Comparison of ENCODE assay signal across 8 cellular contexts in the genomic region with DNA sequence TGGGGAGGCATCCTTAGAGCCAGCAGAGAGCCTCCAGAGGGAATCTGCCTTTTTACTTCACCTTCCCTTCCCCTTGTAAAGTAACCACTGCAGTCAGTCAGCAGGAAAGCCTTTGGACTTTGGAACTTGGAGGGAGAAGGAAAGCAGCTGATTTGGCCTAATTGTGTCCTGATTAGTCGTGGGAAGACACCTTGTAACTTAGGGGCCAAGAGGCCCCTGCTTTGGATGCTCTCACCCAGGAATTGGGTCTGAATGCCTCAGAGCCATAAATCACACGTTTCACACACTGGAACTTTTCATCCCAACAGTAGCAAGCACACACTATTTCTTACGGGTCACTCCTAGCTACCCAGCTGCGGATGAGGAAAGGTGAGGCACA.
DNase-seq lines count a peak whose midpoint lies in the region; ATAC-seq and TF ChIP-seq lines count a peak whose summit lies in the region.

No MANE protein-coding gene starts in this region.

- H3K27me3 ChIP-seq in liver (ENCODE audit: control insufficient read depth in 4 of 4, insufficient read depth in 4 of 4, low read length in 3 of 4) (no peaks in the 10 kb centered on the region), stomach smooth muscle (ENCODE audit: control insufficient read depth in 1 of 2, insufficient read depth in 2 of 2, low read length in 2 of 2) (no peaks in the 10 kb centered on the region)

- H3K9me3 ChIP-seq in liver (ENCODE audit: control insufficient read depth in 4 of 4, low read length in 3 of 4) (no peaks in the 10 kb centered on the region), stomach smooth muscle (ENCODE audit: control insufficient read depth in 2 of 2, low read length in 2 of 2) (no peaks in the 10 kb centered on the region)

- 60% methylated on average over 4 of the region's 4 CpGs for WGBS in liver

- H3K36me3 ChIP-seq in liver (ENCODE audit: control insufficient read depth in 4 of 4, insufficient read depth in 3 of 4, low read depth in 1 of 4, low read length in 3 of 4) (no peaks in the 10 kb centered on the region), stomach smooth muscle (ENCODE audit: control insufficient read depth in 2 of 2, insufficient read depth in 2 of 2, low read length in 2 of 2) (no peaks in the 10 kb centered on the region)

- peaks cover 19% of the 10 kb centered on the region for H3K4me1 Mint-ChIP-seq in activated naive CD8-positive, alpha-beta T cell treated with anti-CD3 and anti-CD28 coated beads, Interleukin-2, amount 10 ng/mL, durations not matched to agents 7 days and 5 days

- H3K4me1 ChIP-seq in liver (ENCODE audit: control insufficient read depth in 4 of 4, insufficient read depth in 4 of 4, low read length in 3 of 4), result peaks cover 7 to 21% (median 8%) of the 10 kb centered on the region in 4 donors
- peaks cover 13% of the 10 kb centered on the region for H3K4me1 ChIP-seq in stomach smooth muscle (ENCODE audit: control insufficient read depth, insufficient read depth, low read length)

- no peaks in the 10 kb centered on the region for H3K36me3 Mint-ChIP-seq in activated naive CD8-positive, alpha-beta T cell treated with anti-CD3 and anti-CD28 coated beads, Interleukin-2, amount 10 ng/mL, durations not matched to agents 7 days and 5 days

- DNase-seq in NCI-H146 (lab: John Stamatoyannopoulos, UW) (peak; percentile 32), NCI-H146 treated with DMSO at 0.1 percent for 48 hours (lab: John Stamatoyannopoulos, UW; ENCODE audit: unreplicated experiment) (no peak), NCI-H345 treated with DMSO at 0.1 percent for 48 hours (lab: John Stamatoyannopoulos, UW; ENCODE audit: unreplicated experiment) (no peak)
- DNase-seq in activated naive CD8-positive, alpha-beta T cell treated with anti-CD3 and anti-CD28 coated beads, Interleukin-2, amount 10 ng/mL, durations not matched to agents 7 days and 5 days, result no peak

- peak overlapping the region; percentile 84 for H3K4me3 Mint-ChIP-seq in activated naive CD8-positive, alpha-beta T cell treated with anti-CD3 and anti-CD28 coated beads, Interleukin-2, amount 10 ng/mL, durations not matched to agents 7 days and 5 days

- H3K27ac ChIP-seq in liver (ENCODE audit: low read depth in 1 of 2, low read length in 2 of 2) (peak overlapping the region; percentile 74 to 80), stomach smooth muscle (ENCODE audit: low read length) (peak overlapping the region; percentile 58)

- H3K4me3 ChIP-seq in liver (ENCODE audit: low read depth in 1 of 3, low read length in 3 of 3), result peak overlapping the region in 2 of 3 donors; percentile 14 to 26
- H3K4me3 ChIP-seq in stomach smooth muscle (ENCODE audit: low read length in 2 of 2), result peak overlapping the region; percentile 71 to 79

- H3K9me3 Mint-ChIP-seq in activated naive CD8-positive, alpha-beta T cell treated with anti-CD3 and anti-CD28 coated beads, Interleukin-2, amount 10 ng/mL, durations not matched to agents 7 days and 5 days, result no peaks in the 10 kb centered on the region

- H3K9ac ChIP-seq in liver (ENCODE audit: low read depth in 1 of 2, low read length in 2 of 2) (peak overlapping the region in 1 of 2 donors; percentile 64), stomach smooth muscle (ENCODE audit: low read length in 2 of 2) (peak overlapping the region; percentile 60 to 82)

- POLR2A ChIA-PET in activated naive CD8-positive, alpha-beta T cell treated with anti-CD3 and anti-CD28 coated beads, Interleukin-2, amount 10 ng/mL, durations not matched to agents 7 days and 5 days (lab: Charles Lee), result interaction anchor here (1.7 kb wide), 1 partner anchor 80 kb away, joined by 5 read pairs; a partner anchor contains a TSS

- no peak for ATAC-seq in activated naive CD8-positive, alpha-beta T cell treated with anti-CD3 and anti-CD28 coated beads, Interleukin-2, amount 10 ng/mL, durations not matched to agents 7 days and 5 days (ENCODE audit: low read depth)
- ATAC-seq in GM21423 (IDR thresholded peaks at IDR 0.05; ENCODE audit: unreplicated experiment) (no peak), HG02798 (IDR thresholded peaks at IDR 0.05; ENCODE audit: poor library complexity, unreplicated experiment) (no peak)

- H3K27ac Mint-ChIP-seq in activated naive CD8-positive, alpha-beta T cell treated with anti-CD3 and anti-CD28 coated beads, Interleukin-2, amount 10 ng/mL, durations not matched to agents 7 days and 5 days, result peak overlapping the region; percentile 88

- no peak for TF ChIP-seq CTCF in liver (IDR thresholded peaks at IDR 0.05; ENCODE audit: low read depth, low read length, missing input control)

- TF ChIP-seq RAD21 in liver (IDR thresholded peaks at IDR 0.05), result no peak

- no peaks in the 10 kb centered on the region for H3K27me3 Mint-ChIP-seq in activated naive CD8-positive, alpha-beta T cell treated with anti-CD3 and anti-CD28 coated beads, Interleukin-2, amount 10 ng/mL, durations not matched to agents 7 days and 5 days

TF ChIP-seq in liver, 16 proteins besides CTCF, POLR2A, EP300 and RAD21:
- TF ChIP-seq YY1 (IDR thresholded peaks at IDR 0.05) (no peak), TAF1 (conservative IDR thresholded peaks at IDR 0.05) (no peak), SP1 (IDR thresholded peaks at IDR 0.05) (peak; percentile 61), HNF4G (IDR thresholded peaks at IDR 0.05) (no peak), HNF4A (conservative IDR thresholded peaks at IDR 0.05) (peak; percentile 65 to 77)
